8 cellular contexts compared by ENCODE assay signal in genomic region chr19:58277748-58278147, GRCh38. TPM values are rescaled to one million over a fixed set of nuclear protein-coding genes. Genes with fewer than 3 reads are reported as not detected.
DNase-seq lines count a peak whose midpoint lies in the region; ATAC-seq and TF ChIP-seq lines count a peak whose summit lies in the region.

No MANE protein-coding gene starts in this region.

- H3K27me3 ChIP-seq in prostate gland (replicated peaks; ENCODE audit: insufficient read depth): no peaks in the 10 kb centered on the region

- no peak for DNase-seq in GM12865 (ENCODE audit: low read depth)
- DNase-seq in T-cell: no peak
- no peak for DNase-seq in fibroblast of pulmonary artery (ENCODE audit: low read depth)
- DNase-seq in prostate gland (ENCODE audit: low spot score): no peak
- no peak for DNase-seq in NCI-H1105 treated with DMSO at 0.1 percent for 48 hours (lab: John Stamatoyannopoulos, UW)
- no peak for DNase-seq in KBM-7
- DNase-seq in GF-D8 (lab: John Stamatoyannopoulos, UW): no peak

- H3K9me3 ChIP-seq in prostate gland: no peaks in the 10 kb centered on the region

- H3K27ac ChIP-seq in prostate gland: peak overlapping the region; percentile 82 to 85

- peaks cover 0 to 16% (median 10%) of the 10 kb centered on the region in 3 donors for H3K9me3 Mint-ChIP-seq in T-cell

- intact Hi-C loops in prostate gland (cut with DNase I): no loop called here

- in situ Hi-C loops in KBM-7 (cut with MboI; ENCODE audit: low pct_unique_long_range_greater_than_20kb, low sequenced_read_pairs): no loop called here

- peaks cover 45 to 55% (median 46%) of the 10 kb centered on the region in 3 donors for H3K4me1 Mint-ChIP-seq in T-cell

- H3K36me3 Mint-ChIP-seq in T-cell: peaks cover 39% of the 10 kb centered on the region

- peak overlapping the region; percentile 95 to 98 for H3K27ac Mint-ChIP-seq in T-cell

- peak overlapping the region; percentile 89 to 97 (median 94) for H3K4me3 Mint-ChIP-seq in T-cell

- no peak for TF ChIP-seq POLR2A in prostate gland (IDR thresholded peaks at IDR 0.05)

- TF ChIP-seq CTCF in GM12865 (IDR thresholded peaks at IDR 0.05; ENCODE audit: insufficient read depth, low read depth, low read length, missing control alignments) (no peak), fibroblast of pulmonary artery (IDR thresholded peaks at IDR 0.05; ENCODE audit: low read length, missing control alignments) (no peak), prostate gland (IDR thresholded peaks at IDR 0.05) (no peak)

- POLR2A ChIA-PET in T-cell (lab: Charles Lee): interaction anchor here in 1 of 2 donors (0.5 kb wide), 2 partner anchors 29 to 45 kb away, joined by 3 to 5 read pairs; no protein-coding TSS in a partner anchor

- H3K27me3 Mint-ChIP-seq in T-cell: no peaks in the 10 kb centered on the region

- WGBS in prostate gland: 77% methylated on average over 13 of the region's 13 CpGs

- ATAC-seq in T-cell (replicated peaks in 1 of 4) (no peak), GM19035 (IDR thresholded peaks at IDR 0.05; ENCODE audit: unreplicated experiment) (no peak)

- H3K4me1 ChIP-seq in prostate gland (replicated peaks): peaks cover 4% of the 10 kb centered on the region

- no peaks in the 10 kb centered on the region for H3K36me3 ChIP-seq in prostate gland

- H3K4me3 ChIP-seq in GM12865 (ENCODE audit: low read depth, low read length) (peak overlapping the region; percentile 83), fibroblast of pulmonary artery (replicated peaks; ENCODE audit: low read depth, low read length) (peak overlapping the region; percentile 96), prostate gland (peak overlapping the region; percentile 81 to 94)

- CTCF ChIA-PET in T-cell (lab: Charles Lee): no interaction called here

RNA-seq across cellular contexts. Expression of gene ZNF8, which starts 1.0 kb away (rescaled TPM):
- total RNA-seq in T-cell: 10 to 100 TPM in 2 of 5 donors, 1 to 10 TPM in 3; 8.6 to 11.0 (median 9.2) TPM
- total RNA-seq in prostate gland: 1 to 10 TPM; 6.1 to 9.3 TPM

RNA-seq across cellular contexts. Expression of gene ERVK3-1, which starts 27.4 kb away (rescaled TPM):
- total RNA-seq in T-cell (100 to 1,000 TPM in 2 of 5 donors, 10 to 100 TPM in 3; 68.0 to 137 (median 81.9) TPM), prostate gland (10 to 100 TPM; 40.1 to 54.5 TPM)

RNA-seq across cellular contexts. Expression of gene ZNF544, which starts 49.0 kb away (rescaled TPM):
- 10 to 100 TPM; 23.4 to 54.0 (median 47.1) TPM for total RNA-seq in T-cell
- total RNA-seq in prostate gland: 10 to 100 TPM; 56.9 to 87.4 TPM

RNA-seq across cellular contexts. Expression of gene ZSCAN22, which starts 49.0 kb away (rescaled TPM):
- 1 to 10 TPM; 1.9 to 6.9 (median 6.2) TPM for total RNA-seq in T-cell
- 1 to 10 TPM; 2.7 to 4.1 TPM for total RNA-seq in prostate gland
